ENCODE assay signal across 24 cellular contexts in genomic region chr10:15216700-15217099, GRCh38.
"Had no signal": no experiment of that assay in that cellular context is flagged by ENCODE, and none has a peak within 500 bp of the region (broad histone marks: within the 10 kb centered on the region; RNA-seq: fewer than 3 reads in every experiment).

No MANE protein-coding gene starts in this region.

- H2AFZ ChIP-seq: neural progenitor cell had no signal

- H3K4me1 ChIP-seq: left ventricle myocardium inferior, right atrium auricular region, right lobe of liver, tibial nerve, vagina had no signal

- H3K9me3 ChIP-seq: left ventricle myocardium inferior, neutrophil, ovary, right atrium auricular region, right lobe of liver, tibial nerve, vagina had no signal

- DNase-seq: islet precursor cell; left ventricle myocardium inferior; mesendoderm; naive B cell; natural killer cell; nephron progenitor cell; occipital lobe; ovary; right lobe of liver; stimulated activated CD4-positive, alpha-beta T cell treated with anti-CD3 and anti-CD28 coated beads, Interleukin-1b, Interleukin-23, amount 100 ng/mL, for 48 hours; stimulated activated CD4-positive, alpha-beta T cell treated with anti-CD3 and anti-CD28 coated beads, Interleukin-2, amount 100 ng/mL, for 48 hours; stimulated activated CD4-positive, alpha-beta T cell treated with anti-CD3 and anti-CD28 coated beads, Interleukin-4, amount 100 ng/mL, for 4 hours; stimulated activated CD8-positive, alpha-beta memory T cell treated with anti-CD3 and anti-CD28 coated beads, Interleukin-4, amount 100 ng/mL, for 48 hours; stimulated activated naive CD4-positive, alpha-beta T cell treated with Interleukin-2 at 50 U/mL for 16 hours; stimulated activated naive CD8-positive, alpha-beta T cell treated with anti-CD3 and anti-CD28 coated beads, Interleukin-15, amount 100 ng/mL, for 72 hours; substantia nigra had no signal

- H3K4me3 ChIP-seq: left ventricle myocardium inferior, lung, neural progenitor cell, ovary, right atrium auricular region, right lobe of liver, smooth muscle cell, tibial nerve, vagina had no signal

- H3K36me3 ChIP-seq: neural progenitor cell, neutrophil, ovary, right lobe of liver had no signal

- H3K27me3 ChIP-seq: neural progenitor cell, ovary, right atrium auricular region, right lobe of liver, tibial nerve, vagina had no signal

- H3K9ac ChIP-seq: neural progenitor cell had no signal

- ATAC-seq: natural killer cell; right lobe of liver; stimulated activated memory B cell treated with anti-CD40 and anti-IgM and Interleukin-4, amounts not matched to agents 10 μg/mL and 1 μg/mL and 100 μg/mL, for 72 hours; stimulated activated naive CD8-positive, alpha-beta T cell treated with anti-CD3 and anti-CD28 coated beads, Interleukin-15, amount 100 ng/mL, for 72 hours had no signal

- H3K27ac ChIP-seq: left ventricle myocardium inferior, neural progenitor cell, neutrophil, ovary, right atrium auricular region, right lobe of liver, tibial nerve, vagina had no signal

- H3K4me2 ChIP-seq: neural progenitor cell, smooth muscle cell had no signal
